ENCODE assay signal across 15 cellular contexts in the genomic region with DNA sequence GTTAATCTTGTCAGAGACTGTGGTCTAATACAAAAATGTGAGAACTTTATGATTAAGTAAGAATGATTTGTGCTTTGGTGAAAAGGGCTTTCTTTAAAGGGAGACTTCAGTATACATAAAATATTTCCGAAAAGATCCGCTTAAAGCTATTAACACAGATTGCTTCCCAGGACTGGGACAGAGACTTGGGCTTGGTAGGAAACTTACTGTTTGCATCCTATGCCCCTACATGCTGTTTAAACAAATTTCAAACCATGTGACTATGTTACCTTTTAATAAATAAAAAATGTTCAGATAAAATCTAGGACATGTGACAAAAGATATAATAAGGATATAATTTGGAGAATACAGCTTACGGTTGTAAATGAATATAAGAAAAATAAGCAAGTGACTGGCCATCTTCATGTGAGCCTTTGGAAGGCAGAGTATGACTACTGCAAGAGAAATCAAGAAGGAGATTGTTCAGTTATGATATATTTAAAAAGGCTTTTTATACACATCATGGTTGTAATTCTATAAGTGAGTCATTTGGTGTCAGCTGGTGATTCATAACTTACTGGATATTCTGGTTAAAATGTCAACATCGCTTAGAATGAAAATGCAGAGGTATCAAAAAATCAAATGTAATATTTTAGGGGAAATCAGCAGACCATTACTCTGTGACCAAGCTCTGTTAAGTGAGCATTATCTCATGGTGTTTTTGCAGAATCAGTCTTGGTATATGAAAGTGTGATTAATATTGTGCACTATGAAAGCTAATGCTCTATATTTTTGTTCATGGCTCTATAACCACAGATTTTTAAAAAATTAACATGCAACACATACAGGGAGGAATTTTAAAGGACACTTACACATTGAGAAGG.
DNase-seq lines count a peak whose midpoint lies in the region; ATAC-seq and TF ChIP-seq lines count a peak whose summit lies in the region.
"Had no signal": no experiment of that assay in that cellular context is flagged by ENCODE, and none has a peak within 500 bp of the region (broad histone marks: within the 10 kb centered on the region; RNA-seq: fewer than 3 reads in every experiment).

No MANE protein-coding gene starts in this region.

- H3K79me2 ChIP-seq in ACC112 (ENCODE audit: control insufficient read depth, insufficient read depth, low read length, unreplicated experiment): no peaks in the 10 kb centered on the region

- DNase-seq in HCEC 1CT: peak; percentile 90
- peak; percentile 47 for DNase-seq in fibroblast of the conjunctiva (ENCODE audit: low read depth)
- DNase-seq in activated gamma-delta T cell (lab: John Stamatoyannopoulos, UW): no peak
- no peak for DNase-seq in SJCRH30
- no peak for DNase-seq in DMS 273 (lab: John Stamatoyannopoulos, UW; ENCODE audit: unreplicated experiment)
- DNase-seq in right lobe of liver: no peak
- DNase-seq: BE2C, caudate nucleus, GOT3, left ventricle myocardium inferior, NCI-H1694, NCI-H774 had no signal

- H3K9me3 Mint-ChIP-seq in activated T-helper 17 cell treated with anti-CD3 and anti-CD28 coated beads, Interleukin-2, amount 50 U/mL, for 72 hours: peaks cover 5% of the 10 kb centered on the region
- H3K9me3 Mint-ChIP-seq: neural crest cell had no signal

- ATAC-seq in activated T-helper 17 cell treated with anti-CD3 and anti-CD28 coated beads, Interleukin-2, amount 50 U/mL, for 72 hours (replicated peaks): peak; percentile 43
- ATAC-seq in right lobe of liver: no peak

- H3K36me3 Mint-ChIP-seq in activated T-helper 17 cell treated with anti-CD3 and anti-CD28 coated beads, Interleukin-2, amount 50 U/mL, for 72 hours (ENCODE audit: low read depth): no peaks in the 10 kb centered on the region

- no peak for TF ChIP-seq CTCF in right lobe of liver (IDR thresholded peaks at IDR 0.05)

- H3K27ac ChIP-seq in ACC112 (ENCODE audit: low read depth, low read length): peak overlapping the region; percentile 61
- no peak overlapping the region for H3K27ac ChIP-seq in SJCRH30
- H3K27ac ChIP-seq in right lobe of liver: no peak overlapping the region
- H3K27ac ChIP-seq: left ventricle myocardium inferior had no signal

- H3K27me3 ChIP-seq in ACC112 (ENCODE audit: insufficient read depth, low read length) (no peaks in the 10 kb centered on the region), SJCRH30 (no peaks in the 10 kb centered on the region), right lobe of liver (no peaks in the 10 kb centered on the region)
- H3K27me3 ChIP-seq: BE2C had no signal

- no peak for TF ChIP-seq POLR2A in right lobe of liver (IDR thresholded peaks at IDR 0.05)

- H3K4me1 Mint-ChIP-seq in activated T-helper 17 cell treated with anti-CD3 and anti-CD28 coated beads, Interleukin-2, amount 50 U/mL, for 72 hours: no peaks in the 10 kb centered on the region
- H3K4me1 Mint-ChIP-seq: neural crest cell had no signal

- H3K4me3 Mint-ChIP-seq in activated T-helper 17 cell treated with anti-CD3 and anti-CD28 coated beads, Interleukin-2, amount 50 U/mL, for 72 hours: no peak overlapping the region
- H3K4me3 Mint-ChIP-seq: neural crest cell had no signal

- intact Hi-C loops in right lobe of liver (cut with DNase I): no loop called here

- WGBS in right lobe of liver (ENCODE audit: insufficient coverage, low coverage, low lambda C conversion rate, missing lambda C conversion rate): 84% methylated on average over 4 of the region's 4 CpGs

- H3K4me3 ChIP-seq in ACC112 (ENCODE audit: low read depth, low read length) (no peak overlapping the region), SJCRH30 (no peak overlapping the region), right lobe of liver (no peak overlapping the region)
- H3K4me3 ChIP-seq: left ventricle myocardium inferior had no signal

- H2AFZ ChIP-seq in ACC112 (ENCODE audit: low read length, unreplicated experiment): no peak overlapping the region

- H3K36me3 ChIP-seq in ACC112 (ENCODE audit: insufficient read depth, low read length) (no peaks in the 10 kb centered on the region), SJCRH30 (no peaks in the 10 kb centered on the region), right lobe of liver (no peaks in the 10 kb centered on the region)
- H3K36me3 ChIP-seq: BE2C, left ventricle myocardium inferior had no signal

- H3K9me3 ChIP-seq in SJCRH30 (replicated peaks): no peaks in the 10 kb centered on the region
- no peaks in the 10 kb centered on the region for H3K9me3 ChIP-seq in right lobe of liver
- H3K9me3 ChIP-seq: BE2C, left ventricle myocardium inferior had no signal

- H3K27me3 Mint-ChIP-seq in activated T-helper 17 cell treated with anti-CD3 and anti-CD28 coated beads, Interleukin-2, amount 50 U/mL, for 72 hours: peaks cover 5% of the 10 kb centered on the region

- no peak overlapping the region for H3K27ac Mint-ChIP-seq in activated T-helper 17 cell treated with anti-CD3 and anti-CD28 coated beads, Interleukin-2, amount 50 U/mL, for 72 hours

- H3K4me1 ChIP-seq in ACC112 (ENCODE audit: control insufficient read depth, insufficient read depth, low read length, unreplicated experiment): peaks cover 24% of the 10 kb centered on the region
- no peaks in the 10 kb centered on the region for H3K4me1 ChIP-seq in SJCRH30
- no peaks in the 10 kb centered on the region for H3K4me1 ChIP-seq in right lobe of liver
- H3K4me1 ChIP-seq: BE2C, left ventricle myocardium inferior had no signal

Comparison
In these comparisons a context has a peak if more than half of its experiments do, and no peak if none do; other contexts are left out.
1. DNase-seq: peak in HCEC 1CT (single experiment) and fibroblast of the conjunctiva (single experiment); none in activated gamma-delta T cell (single experiment), SJCRH30 (0 of 2), DMS 273 (single experiment) and right lobe of liver (0 of 3).